8 cellular contexts compared by ENCODE assay signal in the genomic region with DNA sequence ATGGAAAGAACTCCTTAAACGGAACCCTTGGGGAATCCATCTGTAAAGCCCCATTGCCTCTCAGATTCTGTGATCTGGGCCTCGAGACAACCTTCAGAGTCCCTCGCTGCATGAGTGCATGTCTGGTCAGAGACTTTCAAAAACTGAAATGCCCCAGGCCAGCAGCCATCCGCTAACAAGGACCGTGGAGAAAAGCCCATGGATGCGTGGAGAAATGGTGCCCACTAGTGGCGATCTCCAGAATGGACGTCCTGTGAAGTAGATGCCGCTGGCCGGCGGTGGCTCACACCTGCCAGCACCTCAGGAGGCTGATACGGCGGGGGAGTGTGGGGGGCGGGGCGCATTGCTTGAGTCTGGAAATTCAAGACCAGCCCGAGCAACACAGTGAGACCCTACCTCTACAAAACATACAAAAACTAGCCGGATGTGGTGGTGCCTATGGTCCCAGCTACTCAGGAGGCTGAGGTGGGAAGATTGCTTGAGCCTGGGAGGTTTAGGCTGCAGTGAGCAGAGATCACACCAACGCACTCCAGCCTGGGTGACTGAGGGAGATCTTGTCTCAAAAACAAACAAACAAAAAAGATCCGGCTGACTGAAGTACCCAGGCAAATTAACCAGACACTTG. TPM values are rescaled to one million over a fixed set of nuclear protein-coding genes. Genes with fewer than 3 reads are reported as not detected.
DNase-seq lines count a peak whose midpoint lies in the region; ATAC-seq and TF ChIP-seq lines count a peak whose summit lies in the region.

No MANE protein-coding gene starts in this region.

- H3K27me3 Mint-ChIP-seq in activated CD4-positive, alpha-beta memory T cell treated with anti-CD3 and anti-CD28 coated beads, Interleukin-2, amount 10 ng/mL, durations not matched to agents 7 days and 5 days = peaks cover 22% of the 10 kb centered on the region
- peaks cover 11% of the 10 kb centered on the region for H3K27me3 Mint-ChIP-seq in memory B cell

- TF ChIP-seq CTCF in BE2C (IDR thresholded peaks at IDR 0.05; ENCODE audit: low read depth, low read length) = peak; percentile 95

- CTCF ChIA-PET in activated CD4-positive, alpha-beta memory T cell treated with anti-CD3 and anti-CD28 coated beads, Interleukin-2, amount 10 ng/mL, durations not matched to agents 7 days and 5 days (lab: Charles Lee) = interaction anchor here (0.6 to 2.4 kb wide), 7 partner anchors 10 to 161 kb away, joined by 3 to 19 read pairs (median 4); no protein-coding TSS in a partner anchor

- H3K4me3 Mint-ChIP-seq in activated CD4-positive, alpha-beta memory T cell treated with anti-CD3 and anti-CD28 coated beads, Interleukin-2, amount 10 ng/mL, durations not matched to agents 7 days and 5 days = no peak overlapping the region
- no peak overlapping the region for H3K4me3 Mint-ChIP-seq in memory B cell

- H3K9me3 Mint-ChIP-seq in activated CD4-positive, alpha-beta memory T cell treated with anti-CD3 and anti-CD28 coated beads, Interleukin-2, amount 10 ng/mL, durations not matched to agents 7 days and 5 days = no peaks in the 10 kb centered on the region
- no peaks in the 10 kb centered on the region for H3K9me3 Mint-ChIP-seq in memory B cell

- no peaks in the 10 kb centered on the region for H3K36me3 Mint-ChIP-seq in activated CD4-positive, alpha-beta memory T cell treated with anti-CD3 and anti-CD28 coated beads, Interleukin-2, amount 10 ng/mL, durations not matched to agents 7 days and 5 days (ENCODE audit: low read depth)
- H3K36me3 Mint-ChIP-seq in memory B cell = no peaks in the 10 kb centered on the region

- no peaks in the 10 kb centered on the region for H3K36me3 ChIP-seq in BE2C

- no peak overlapping the region for H3K4me3 ChIP-seq in BE2C (ENCODE audit: low read depth, low read length)

- peaks cover 30% of the 10 kb centered on the region for H3K4me1 Mint-ChIP-seq in activated CD4-positive, alpha-beta memory T cell treated with anti-CD3 and anti-CD28 coated beads, Interleukin-2, amount 10 ng/mL, durations not matched to agents 7 days and 5 days
- peaks cover 14% of the 10 kb centered on the region for H3K4me1 Mint-ChIP-seq in memory B cell

- H3K27ac Mint-ChIP-seq in activated CD4-positive, alpha-beta memory T cell treated with anti-CD3 and anti-CD28 coated beads, Interleukin-2, amount 10 ng/mL, durations not matched to agents 7 days and 5 days = no peak overlapping the region
- no peak overlapping the region for H3K27ac Mint-ChIP-seq in memory B cell

- H3K4me1 ChIP-seq in BE2C = no peaks in the 10 kb centered on the region

- POLR2A ChIA-PET in activated CD4-positive, alpha-beta memory T cell treated with anti-CD3 and anti-CD28 coated beads, Interleukin-2, amount 10 ng/mL, durations not matched to agents 7 days and 5 days (lab: Charles Lee) = interaction anchor here (1.0 to 1.5 kb wide), 7 partner anchors 9 to 502 kb away, joined by 3 to 8 read pairs (median 4); no protein-coding TSS in a partner anchor

- no peaks in the 10 kb centered on the region for H3K9me3 ChIP-seq in BE2C

- H3K27me3 ChIP-seq in BE2C = peaks cover 26% of the 10 kb centered on the region

- peak; percentile 87 for DNase-seq in BE2C
- DNase-seq in NCI-H774 (lab: John Stamatoyannopoulos, UW) = peak; percentile 93
- DNase-seq in activated CD4-positive, alpha-beta memory T cell treated with anti-CD3 and anti-CD28 coated beads, Interleukin-2, amount 10 ng/mL, durations not matched to agents 7 days and 5 days = peak; percentile 89
- DNase-seq in ecto neural progenitor cell (ENCODE audit: low spot score) = peak; percentile 92
- peak; percentile 78 to 85 for DNase-seq in memory B cell (ENCODE audit: low spot score in 2 of 2)
- DNase-seq in stimulated activated CD8-positive, alpha-beta memory T cell treated with anti-CD3 and anti-CD28 coated beads, Interleukin-15, amount 100 ng/mL, for 24 hours (ENCODE audit: low read depth) = peak; percentile 67

- ATAC-seq in GM19035 (IDR thresholded peaks at IDR 0.05; ENCODE audit: unreplicated experiment) (peak; percentile 87), HG03460 (IDR thresholded peaks at IDR 0.05; ENCODE audit: unreplicated experiment) (peak; percentile 90), memory B cell (ENCODE audit: low read depth) (peak; percentile 88)

RNA-seq across cellular contexts. Expression of gene CDC16, which starts 7.9 kb away (rescaled TPM):
- 66.4 TPM for polyA plus RNA-seq in BE2C (2012; ENCODE audit: insufficient read depth, insufficient read length, low read depth)
- 10 to 100 TPM; 59.6 to 64.0 TPM for total RNA-seq in activated CD4-positive, alpha-beta memory T cell treated with anti-CD3 and anti-CD28 coated beads, Interleukin-2, amount 10 ng/mL, durations not matched to agents 7 days and 5 days

RNA-seq across cellular contexts. Expression of gene CFAP97D2, which starts 47.8 kb away (rescaled TPM):
- not detected for polyA plus RNA-seq in BE2C (2012; ENCODE audit: insufficient read depth, insufficient read length, low read depth)
- not detected for total RNA-seq in activated CD4-positive, alpha-beta memory T cell treated with anti-CD3 and anti-CD28 coated beads, Interleukin-2, amount 10 ng/mL, durations not matched to agents 7 days and 5 days

RNA-seq across cellular contexts. Expression of gene UPF3A, which starts 54.6 kb away (rescaled TPM):
- polyA plus RNA-seq in BE2C (2012; ENCODE audit: insufficient read depth, insufficient read length, low read depth) = 43.4 TPM
- 10 to 100 TPM; 46.2 to 52.8 TPM for total RNA-seq in activated CD4-positive, alpha-beta memory T cell treated with anti-CD3 and anti-CD28 coated beads, Interleukin-2, amount 10 ng/mL, durations not matched to agents 7 days and 5 days
